Comparison of ENCODE assay signal across 20 cellular contexts in the genomic region with DNA sequence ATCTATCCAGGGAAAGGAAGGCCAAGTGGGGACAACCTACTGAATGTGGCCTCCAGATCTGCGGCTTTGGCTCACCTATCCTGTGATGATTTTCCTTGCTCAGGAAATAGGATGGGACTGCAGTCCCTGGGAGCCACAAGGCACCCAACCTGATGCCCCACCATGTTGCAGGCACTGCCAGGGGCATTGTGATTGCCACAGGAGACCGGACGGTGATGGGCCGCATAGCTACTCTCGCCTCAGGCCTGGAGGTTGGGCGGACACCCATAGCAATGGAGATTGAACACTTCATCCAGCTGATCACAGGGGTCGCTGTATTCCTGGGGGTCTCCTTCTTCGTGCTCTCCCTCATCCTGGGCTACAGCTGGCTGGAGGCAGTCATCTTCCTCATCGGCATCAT. TPM values are rescaled to one million over a fixed set of nuclear protein-coding genes. Genes with fewer than 3 reads are reported as not detected.
A peak's percentile ranks its signal among the peaks of the same experiment; 100 is the strongest.
DNase-seq lines count a peak whose midpoint lies in the region; ATAC-seq and TF ChIP-seq lines count a peak whose summit lies in the region.
"Had no signal": no experiment of that assay in that cellular context is flagged by ENCODE, and none has a peak within 500 bp of the region (broad histone marks: within the 10 kb centered on the region; RNA-seq: fewer than 3 reads in every experiment).

No MANE protein-coding gene starts in this region.

- no peak for TF ChIP-seq CTCF in esophagus squamous epithelium (IDR thresholded peaks at IDR 0.05)
- no peak for TF ChIP-seq CTCF in psoas muscle (IDR thresholded peaks at IDR 0.05)
- TF ChIP-seq CTCF in tibial artery (IDR thresholded peaks at IDR 0.05), result no peak

- peaks cover 4 to 46% (median 17%) of the 10 kb centered on the region in 3 donors for H3K4me1 ChIP-seq in esophagus squamous epithelium
- peaks cover 91% of the 10 kb centered on the region for H3K4me1 ChIP-seq in psoas muscle
- peaks cover 0 to 82% (median 43%) of the 10 kb centered on the region in 4 donors for H3K4me1 ChIP-seq in tibial artery
- H3K4me1 ChIP-seq: BLaER1 treated with 17β-estradiol and CSF1 and Interleukin-3, amounts not matched to agents 10 nM and 100 nM had no signal

- H3K36me3 ChIP-seq in esophagus squamous epithelium (peaks cover 0 to 6% (median 0%) of the 10 kb centered on the region in 3 donors), psoas muscle (ENCODE audit: insufficient read depth in 1 of 2, low read depth in 1 of 2) (peaks cover 0 to 88% of the 10 kb centered on the region in 2 donors), tibial artery (peaks cover 70 to 76% (median 73%) of the 10 kb centered on the region in 3 donors)
- H3K36me3 ChIP-seq: BLaER1 treated with 17β-estradiol and CSF1 and Interleukin-3, amounts not matched to agents 10 nM and 100 nM; SJSA1 had no signal

- peak; percentile 76 for DNase-seq in cardiac septum (ENCODE audit: low spot score)
- DNase-seq in left cardiac atrium, result no peak
- no peak for DNase-seq in esophagus squamous epithelium (lab: John Stamatoyannopoulos, UW)
- DNase-seq in psoas muscle, result no peak
- no peak for DNase-seq in tibial artery
- DNase-seq in NCI-H2171 (lab: John Stamatoyannopoulos, UW), result no peak
- DNase-seq: DMS 273 treated with DMSO at 0.1 percent for 48 hours, NCI-H1436, NCI-H2081, NCI-H2227 treated with DMSO at 0.1 percent for 48 hours, NCI-H526 had no signal

- ATAC-seq in left cardiac atrium, result no peak
- ATAC-seq in psoas muscle, result no peak
- no peak for ATAC-seq in GM21360 (IDR thresholded peaks at IDR 0.05; ENCODE audit: unreplicated experiment)
- no peak for ATAC-seq in HG02588 (IDR thresholded peaks at IDR 0.05; ENCODE audit: unreplicated experiment)

- H3K9me3 ChIP-seq in esophagus squamous epithelium, result no peaks in the 10 kb centered on the region
- H3K9me3 ChIP-seq in psoas muscle, result no peaks in the 10 kb centered on the region
- H3K9me3 ChIP-seq in tibial artery, result no peaks in the 10 kb centered on the region
- H3K9me3 ChIP-seq: BLaER1 treated with 17β-estradiol and CSF1 and Interleukin-3, amounts not matched to agents 10 nM and 100 nM; SJSA1 had no signal

- H3K27ac ChIP-seq in esophagus squamous epithelium (peak overlapping the region in 3 of 4 donors; percentile 34 to 80 (median 48)), psoas muscle (peak overlapping the region; percentile 98), tibial artery (peak overlapping the region; percentile 74 to 93)
- H3K27ac ChIP-seq: 22Rv1; BLaER1 treated with 17β-estradiol and CSF1 and Interleukin-3, amounts not matched to agents 10 nM and 100 nM had no signal

- WGBS in esophagus squamous epithelium, 2 donors, result 96 to 97% methylated on average over 4 to 8 of the region's 9 CpGs
- WGBS in psoas muscle, 3 donors, result 54 to 81% (median 61%) methylated on average over 9 of the region's 9 CpGs

- H3K27me3 ChIP-seq in esophagus squamous epithelium, result no peaks in the 10 kb centered on the region
- H3K27me3 ChIP-seq in psoas muscle (ENCODE audit: insufficient read depth in 3 of 3, low read length in 2 of 3), result no peaks in the 10 kb centered on the region
- H3K27me3 ChIP-seq in tibial artery, result no peaks in the 10 kb centered on the region
- H3K27me3 ChIP-seq: BLaER1 treated with 17β-estradiol and CSF1 and Interleukin-3, amounts not matched to agents 10 nM and 100 nM; SJSA1 had no signal

- H3K4me3 ChIP-seq in esophagus squamous epithelium (no peak overlapping the region), psoas muscle (peak overlapping the region; percentile 11), tibial artery (no peak overlapping the region)
- H3K4me3 ChIP-seq: BLaER1 treated with 17β-estradiol and CSF1 and Interleukin-3, amounts not matched to agents 10 nM and 100 nM; SJSA1 had no signal

- no peak for TF ChIP-seq POLR2A in esophagus squamous epithelium (IDR thresholded peaks at IDR 0.05)

- intact Hi-C loops in cardiac septum (cut with DNase I), result no loop called here
- intact Hi-C loops in left cardiac atrium (cut with DNase I), result no loop called here
- intact Hi-C loops in esophagus squamous epithelium (cut with DNase I), result no loop called here
- intact Hi-C loops in psoas muscle (cut with DNase I), result no loop called here
- intact Hi-C loops in tibial artery (cut with DNase I; ENCODE audit: low total_unique reads), result no loop called here

RNA-seq across cellular contexts. Expression of gene ATP1A2, which starts 11.8 kb away (rescaled TPM):
- total RNA-seq in cardiac septum, result 147 TPM
- total RNA-seq in left cardiac atrium, result 100 to 1,000 TPM; 114 to 176 TPM
- total RNA-seq in esophagus squamous epithelium, result 10 to 100 TPM in 1 of 4 donors, 1 to 10 TPM in 3; 2.2 to 32.6 (median 5.3) TPM
- total RNA-seq in psoas muscle, result 1,000 to 10,000 TPM in 1 of 4 donors, 100 to 1,000 TPM in 3; 523 to 1,040 (median 587) TPM
- 100 to 1,000 TPM in 2 of 3 donors, 10 to 100 TPM in 1; 52.5 to 194 (median 162) TPM for polyA plus RNA-seq in psoas muscle
- total RNA-seq: Daoy, HT-29, OCI-LY7, RPMI7951 had no signal

RNA-seq across cellular contexts. Expression of gene ATP1A4, which starts 24.0 kb away (rescaled TPM):
- total RNA-seq in cardiac septum, result 1.0 TPM
- total RNA-seq in left cardiac atrium, result under 1 TPM in 1 of 2 donors, not detected in 1; 0.13 TPM
- total RNA-seq in esophagus squamous epithelium, result 1 to 10 TPM in 1 of 4 donors, under 1 TPM in 1, not detected in 2; 0.19 to 1.8 TPM
- 1 to 10 TPM in 1 of 4 donors, under 1 TPM in 3; 0.07 to 2.0 (median 0.38) TPM for total RNA-seq in psoas muscle
- polyA plus RNA-seq in psoas muscle, result 1 to 10 TPM in 1 of 3 donors, under 1 TPM in 2; 0.03 to 1.3 (median 0.13) TPM
- total RNA-seq: Daoy, HT-29, OCI-LY7, RPMI7951, SJSA1 had no signal

RNA-seq across cellular contexts. Expression of gene IGSF8, which starts 29.0 kb away (rescaled TPM):
- total RNA-seq in cardiac septum (29.7 TPM), left cardiac atrium (10 to 100 TPM; 18.8 to 22.1 TPM), esophagus squamous epithelium (10 to 100 TPM; 17.0 to 19.6 (median 17.2) TPM), psoas muscle (1 to 10 TPM; 4.3 to 8.6 (median 6.4) TPM)
- 1 to 10 TPM; 4.9 to 6.5 (median 6.4) TPM for polyA plus RNA-seq in psoas muscle

RNA-seq across cellular contexts. Expression of gene KCNJ9, which starts 46.0 kb away (rescaled TPM):
- total RNA-seq in cardiac septum (not detected), left cardiac atrium (under 1 TPM in 1 of 2 donors, not detected in 1; 0.06 TPM), esophagus squamous epithelium (not detected), psoas muscle (not detected)
- polyA plus RNA-seq in psoas muscle, result under 1 TPM in 2 of 3 donors, not detected in 1; 0.01 to 0.04 TPM
- total RNA-seq: Daoy, HT-29, OCI-LY7, RPMI7951, SJSA1 had no signal

RNA-seq across cellular contexts. Expression of gene KCNJ10, which starts 57.4 kb away (rescaled TPM):
- total RNA-seq in cardiac septum (0.05 TPM), left cardiac atrium (under 1 TPM; 0.05 to 0.15 TPM), esophagus squamous epithelium (under 1 TPM in 1 of 4 donors, not detected in 3; 0.59 TPM), psoas muscle (under 1 TPM in 2 of 4 donors, not detected in 2; 0.08 to 0.09 TPM)
- polyA plus RNA-seq in psoas muscle, result under 1 TPM in 2 of 3 donors, not detected in 1; 0.01 to 0.03 TPM
- total RNA-seq: HT-29, SJSA1 had no signal

Comparison
In these comparisons a context has a peak if more than half of its experiments do, and no peak if none do; other contexts are left out.
1. H3K27ac ChIP-seq: peak in every context shown above with its lines; median percentile 98 in psoas muscle; 84 in tibial artery; 48 in esophagus squamous epithelium.